In the genomic region with DNA sequence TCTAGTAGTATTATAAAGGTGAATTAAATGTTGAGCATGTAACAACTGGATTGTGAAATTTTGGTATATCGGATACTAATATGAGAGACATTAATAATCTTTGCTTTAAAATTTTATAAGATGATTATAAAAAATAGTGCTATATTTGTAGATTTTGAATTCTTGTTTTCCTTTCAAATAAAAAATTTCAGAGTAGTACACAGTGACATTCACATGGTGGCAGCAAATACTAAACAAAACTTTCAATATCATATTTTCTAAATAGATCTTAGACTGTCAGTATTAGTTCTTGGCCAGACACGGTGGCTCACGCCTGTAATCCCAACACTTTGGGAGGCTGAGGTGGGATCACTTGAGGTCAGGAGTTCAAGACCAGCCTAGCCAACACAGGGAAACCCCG, we compare ENCODE assay signal across 1 cellular context.
TF ChIP-seq lines count a peak whose summit lies in the region.

No MANE protein-coding gene starts in this region.

TF ChIP-seq in GM12878, 131 proteins besides CTCF, POLR2A, EP300 and RAD21 (continued from another document):
- TF ChIP-seq, protein P1, sequence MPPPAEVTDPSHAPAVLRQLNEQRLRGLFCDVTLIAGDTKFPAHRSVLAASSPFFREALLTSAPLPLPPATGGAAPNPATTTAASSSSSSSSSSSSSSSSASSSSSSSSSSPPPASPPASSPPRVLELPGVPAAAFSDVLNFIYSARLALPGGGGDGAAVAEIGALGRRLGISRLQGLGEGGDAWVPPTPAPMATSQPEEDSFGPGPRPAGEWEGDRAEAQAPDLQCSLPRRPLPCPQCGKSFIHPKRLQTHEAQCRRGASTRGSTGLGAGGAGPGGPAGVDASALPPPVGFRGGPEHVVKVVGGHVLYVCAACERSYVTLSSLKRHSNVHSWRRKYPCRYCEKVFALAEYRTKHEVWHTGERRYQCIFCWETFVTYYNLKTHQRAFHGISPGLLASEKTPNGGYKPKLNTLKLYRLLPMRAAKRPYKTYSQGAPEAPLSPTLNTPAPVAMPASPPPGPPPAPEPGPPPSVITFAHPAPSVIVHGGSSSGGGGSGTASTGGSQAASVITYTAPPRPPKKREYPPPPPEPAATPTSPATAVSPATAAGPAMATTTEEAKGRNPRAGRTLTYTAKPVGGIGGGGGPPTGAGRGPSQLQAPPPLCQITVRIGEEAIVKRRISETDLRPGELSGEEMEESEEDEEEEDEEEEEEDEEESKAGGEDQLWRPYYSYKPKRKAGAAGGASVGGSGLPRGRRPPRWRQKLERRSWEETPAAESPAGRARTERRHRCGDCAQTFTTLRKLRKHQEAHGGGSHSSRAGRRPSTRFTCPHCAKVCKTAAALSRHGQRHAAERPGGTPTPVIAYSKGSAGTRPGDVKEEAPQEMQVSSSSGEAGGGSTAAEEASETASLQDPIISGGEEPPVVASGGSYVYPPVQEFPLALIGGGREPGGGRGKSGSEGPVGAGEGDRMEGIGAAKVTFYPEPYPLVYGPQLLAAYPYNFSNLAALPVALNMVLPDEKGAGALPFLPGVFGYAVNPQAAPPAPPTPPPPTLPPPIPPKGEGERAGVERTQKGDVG (CRISPR knock-in tag; IDR thresholded peaks at IDR 0.05) = no peak
